1 cellular context compared by ENCODE assay signal in the genomic region with DNA sequence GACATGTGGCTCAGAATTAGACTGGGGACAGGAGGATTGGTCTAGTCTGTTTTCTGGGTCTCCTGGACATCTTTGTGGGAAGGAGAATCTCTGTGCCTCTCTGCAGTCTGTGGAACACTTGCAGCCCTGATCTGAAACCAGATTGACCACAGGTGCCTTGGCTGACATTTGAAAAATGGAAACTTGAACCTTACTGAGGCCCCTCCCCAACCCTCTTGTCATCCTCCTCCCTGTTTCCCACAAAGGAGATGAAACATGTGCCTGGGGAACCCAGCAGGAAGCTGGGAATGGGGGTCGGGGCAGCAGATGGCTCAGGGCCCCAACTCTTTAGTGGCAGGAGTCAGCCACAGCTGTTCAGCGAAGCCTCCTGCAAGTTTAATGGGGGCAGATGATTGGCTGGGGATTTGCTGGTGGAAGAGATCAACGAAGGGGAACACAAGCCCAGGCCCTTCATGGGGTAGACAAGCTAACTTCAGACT.
TF ChIP-seq lines count a peak whose summit lies in the region.

No MANE protein-coding gene starts in this region.

TF ChIP-seq in H1, 55 proteins besides CTCF, POLR2A, EP300 and RAD21:
- TF ChIP-seq YY1 (IDR thresholded peaks at IDR 0.05; ENCODE audit: low read depth, low read length) (no peak), TCF12 (IDR thresholded peaks at IDR 0.05; ENCODE audit: low read depth, low read length) (0 out of 2 replicates have a peak, but pooled peaks have one; percentile 56)
- TF ChIP-seq, protein P1, sequence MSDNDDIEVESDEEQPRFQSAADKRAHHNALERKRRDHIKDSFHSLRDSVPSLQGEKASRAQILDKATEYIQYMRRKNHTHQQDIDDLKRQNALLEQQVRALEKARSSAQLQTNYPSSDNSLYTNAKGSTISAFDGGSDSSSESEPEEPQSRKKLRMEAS (IDR thresholded peaks at IDR 0.05): 0 out of 2 replicates have a peak, but pooled peaks have one; percentile 44
